Comparison of ENCODE assay signal across 13 cellular contexts in the genomic region with DNA sequence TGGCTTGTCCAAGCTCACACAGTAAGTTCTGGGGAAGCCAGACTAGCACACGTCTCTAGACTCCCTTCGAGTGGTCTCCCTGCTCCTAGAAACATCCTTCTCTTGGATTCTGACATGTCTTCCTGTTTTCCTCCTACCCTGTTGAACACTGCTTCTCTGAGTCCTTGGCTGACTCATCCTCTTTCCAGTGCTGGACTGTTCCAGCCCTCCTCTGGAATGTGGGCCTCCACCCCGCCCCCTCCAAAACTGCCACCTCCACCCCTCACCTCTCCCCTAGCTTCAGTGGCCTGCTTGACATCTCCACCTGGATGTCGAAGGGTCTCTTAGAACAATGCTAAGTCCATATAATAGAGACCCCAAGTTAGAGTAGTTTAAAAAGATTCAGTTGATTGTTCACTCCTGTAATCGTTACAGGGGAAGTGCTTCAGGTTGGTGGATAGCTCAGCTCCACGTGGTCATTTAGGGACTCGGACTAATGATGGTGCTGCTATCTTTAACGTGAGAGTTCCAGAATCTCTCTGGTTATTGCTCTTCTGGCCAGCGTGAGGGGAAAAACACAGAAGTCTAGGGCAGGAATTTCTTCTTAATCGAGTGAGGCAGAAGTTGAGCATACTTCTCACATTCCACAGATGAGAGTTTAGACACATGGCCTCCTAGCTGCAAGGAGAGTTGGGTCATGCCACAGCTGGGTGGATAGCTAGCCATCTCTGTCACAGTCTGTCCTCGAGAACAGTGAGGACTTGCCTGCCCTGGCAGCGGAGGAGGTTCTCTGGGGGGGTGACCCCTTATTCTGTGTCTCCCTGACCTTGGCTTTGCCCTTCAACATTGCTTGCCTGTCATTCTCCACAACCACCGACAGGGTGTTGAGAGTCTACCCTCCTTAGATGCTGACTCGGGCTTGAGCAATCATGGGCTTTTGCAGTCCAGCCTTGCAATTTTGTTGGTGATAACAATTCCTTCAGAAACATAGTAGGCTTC. TPM values are rescaled to one million over a fixed set of nuclear protein-coding genes. Genes with fewer than 3 reads are reported as not detected.
DNase-seq lines count a peak whose midpoint lies in the region; ATAC-seq and TF ChIP-seq lines count a peak whose summit lies in the region.
"Had no signal": no experiment of that assay in that cellular context is flagged by ENCODE, and none has a peak within 500 bp of the region (broad histone marks: within the 10 kb centered on the region; RNA-seq: fewer than 3 reads in every experiment).

No MANE protein-coding gene starts in this region.

- peak; percentile 3 for ATAC-seq in stimulated activated effector memory CD8-positive, alpha-beta T cell treated with anti-CD3 and anti-CD28 coated beads, Interleukin-12 subunit alpha, Interleukin-12 subunit beta, amount 100 ng/mL, for 72 hours
- ATAC-seq in HG03039 (IDR thresholded peaks at IDR 0.05; ENCODE audit: unreplicated experiment) = no peak
- ATAC-seq: Panc1 had no signal

- no peak overlapping the region for H3K27ac Mint-ChIP-seq in stimulated activated effector memory CD8-positive, alpha-beta T cell treated with anti-CD3 and anti-CD28 coated beads, Interleukin-12 subunit alpha, Interleukin-12 subunit beta, amount 100 ng/mL, for 72 hours

- peaks cover 6% of the 10 kb centered on the region for H3K4me1 Mint-ChIP-seq in stimulated activated effector memory CD8-positive, alpha-beta T cell treated with anti-CD3 and anti-CD28 coated beads, Interleukin-12 subunit alpha, Interleukin-12 subunit beta, amount 100 ng/mL, for 72 hours

- no peaks in the 10 kb centered on the region for H3K9me3 Mint-ChIP-seq in stimulated activated effector memory CD8-positive, alpha-beta T cell treated with anti-CD3 and anti-CD28 coated beads, Interleukin-12 subunit alpha, Interleukin-12 subunit beta, amount 100 ng/mL, for 72 hours

- in situ Hi-C loops in SK-MEL-5 (cut with HindIII; ENCODE audit: low pct_unique_long_range_greater_than_20kb, low sequenced_read_pairs) = no loop called here

- peak; percentile 47 for TF ChIP-seq CTCF in fibroblast of the aortic adventitia (IDR thresholded peaks at IDR 0.05; ENCODE audit: insufficient read depth, low read length)

- H3K36me3 Mint-ChIP-seq in stimulated activated effector memory CD8-positive, alpha-beta T cell treated with anti-CD3 and anti-CD28 coated beads, Interleukin-12 subunit alpha, Interleukin-12 subunit beta, amount 100 ng/mL, for 72 hours = peaks cover 5% of the 10 kb centered on the region

- no peak overlapping the region for H3K4me3 Mint-ChIP-seq in stimulated activated effector memory CD8-positive, alpha-beta T cell treated with anti-CD3 and anti-CD28 coated beads, Interleukin-12 subunit alpha, Interleukin-12 subunit beta, amount 100 ng/mL, for 72 hours

- no peak overlapping the region for H3K4me3 ChIP-seq in fibroblast of the aortic adventitia (ENCODE audit: low read depth, low read length)

- DNase-seq in GM04503 (ENCODE audit: low read depth) = peak; percentile 55
- peak; percentile 63 for DNase-seq in SK-MEL-5 (ENCODE audit: low read depth, low spot score)
- DNase-seq in fibroblast of the aortic adventitia (ENCODE audit: low read depth) = peak; percentile 68
- no peak for DNase-seq in stimulated activated effector memory CD8-positive, alpha-beta T cell treated with anti-CD3 and anti-CD28 coated beads, Interleukin-12 subunit alpha, Interleukin-12 subunit beta, amount 100 ng/mL, for 72 hours (ENCODE audit: low spot score in 2 of 2)
- no peak for DNase-seq in activated CD4-positive, alpha-beta T cell treated with anti-CD3 and anti-CD28 coated beads for 4 hours
- no peak for DNase-seq in GF-D8 (lab: John Stamatoyannopoulos, UW)
- DNase-seq in Kasumi-1 (lab: John Stamatoyannopoulos, UW) = no peak
- DNase-seq: activated CD4-positive, alpha-beta T cell treated with anti-CD3 and anti-CD28 coated beads, Interleukin-2, amount 50 U/mL, for 4 hours; DND-41; glutamatergic neuron; NCI-H1105 treated with DMSO at 0.1 percent for 48 hours had no signal

RNA-seq across cellular contexts. Expression of gene C11orf96, which starts 4.7 kb away (rescaled TPM):
- 112 and 149 TPM in 2 replicates for total RNA-seq in SK-MEL-5 (2014; rRNA removed; shearing (Covaris generic))
- polyA plus RNA-seq in SK-MEL-5 (2015; cell fraction: cytosol; rRNA removed) = 110 and 137 TPM in 2 replicates
- 14.4 and 26.7 TPM in 2 replicates for polyA plus RNA-seq in SK-MEL-5 (2015; cell fraction: nucleus; rRNA removed)
- total RNA-seq in fibroblast of the aortic adventitia (ENCODE audit: low replicate concordance) = 3.2 and 6.3 TPM in 2 replicates

RNA-seq across cellular contexts. Expression of gene ALKBH3, which starts 57.1 kb away (rescaled TPM):
- total RNA-seq in SK-MEL-5 (2014; rRNA removed; shearing (Covaris generic)) = 58.0 and 65.6 TPM in 2 replicates
- 35.4 and 38.9 TPM in 2 replicates for polyA plus RNA-seq in SK-MEL-5 (2015; cell fraction: cytosol; rRNA removed)
- 27.0 and 28.2 TPM in 2 replicates for polyA plus RNA-seq in SK-MEL-5 (2015; cell fraction: nucleus; rRNA removed)
- total RNA-seq in fibroblast of the aortic adventitia (ENCODE audit: low replicate concordance) = 36.7 and 47.1 TPM in 2 replicates

Comparison
In these comparisons a context has a peak if more than half of its experiments do, and no peak if none do; other contexts are left out.
1. DNase-seq: peak in GM04503 (single experiment), SK-MEL-5 (single experiment) and fibroblast of the aortic adventitia (single experiment); none in stimulated activated effector memory CD8-positive, alpha-beta T cell treated with anti-CD3 and anti-CD28 coated beads, Interleukin-12 subunit alpha, Interleukin-12 subunit beta, amount 100 ng/mL, for 72 hours (0 of 2), activated CD4-positive, alpha-beta T cell treated with anti-CD3 and anti-CD28 coated beads for 4 hours (0 of 2), GF-D8 (single experiment) and Kasumi-1 (0 of 2).
2. RNA of gene C11orf96, which starts 4.7 kb away (total RNA-seq): 112 to 149 TPM in SK-MEL-5; 3.2 to 6.3 TPM in fibroblast of the aortic adventitia; every median in the first group is over 10 times any median in the second.